ENCODE assay signal across 9 cellular contexts in the genomic region with DNA sequence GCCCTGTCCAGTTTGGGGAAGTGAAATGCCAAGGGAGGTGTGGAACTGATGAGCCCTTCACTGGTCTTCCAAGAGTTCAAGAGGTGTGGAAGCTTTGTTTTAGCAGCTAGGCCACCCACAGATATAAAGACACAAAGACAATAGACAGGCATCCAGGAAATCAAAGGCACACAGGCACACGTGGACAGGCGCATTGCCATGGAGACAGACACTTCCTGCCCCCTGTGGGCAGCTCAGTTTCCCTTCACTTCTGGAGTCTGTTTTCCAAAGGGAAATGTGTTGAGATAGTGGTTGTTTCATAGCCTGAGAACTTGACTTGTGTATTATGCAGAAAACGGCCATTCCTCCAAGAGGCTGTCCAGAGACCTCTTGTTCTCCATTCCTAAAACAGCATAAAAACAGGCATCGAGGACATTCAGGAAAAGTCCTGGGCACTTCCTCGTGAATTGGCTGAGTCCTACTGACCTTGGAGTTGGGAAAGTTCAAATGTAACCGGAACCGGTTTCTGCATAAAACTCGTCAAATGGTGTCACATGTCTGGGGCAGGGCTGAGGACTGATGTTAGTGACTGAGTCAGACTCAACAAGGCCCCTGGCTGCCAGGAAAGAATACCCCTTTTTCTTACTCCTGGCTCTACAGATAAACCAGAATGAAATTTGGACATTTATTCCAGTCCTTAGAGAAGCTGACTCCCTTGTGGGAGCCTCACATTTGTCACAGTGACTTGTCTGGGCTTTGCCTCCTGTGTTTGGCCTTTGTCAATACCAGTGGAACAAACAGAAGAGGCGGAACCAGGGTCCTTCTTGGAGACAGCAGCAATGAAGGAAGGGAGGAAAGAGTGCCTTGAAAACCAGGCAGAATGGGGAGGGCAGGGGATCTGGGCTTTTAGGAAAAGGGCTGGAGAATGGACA. TPM values are rescaled to one million over a fixed set of nuclear protein-coding genes. Genes with fewer than 3 reads are reported as not detected.
A peak's percentile ranks its signal among the peaks of the same experiment; 100 is the strongest.
DNase-seq lines count a peak whose midpoint lies in the region; ATAC-seq, FAIRE-seq and TF ChIP-seq lines count a peak whose summit lies in the region.
"Had no signal": no experiment of that assay in that cellular context is flagged by ENCODE, and none has a peak within 500 bp of the region (broad histone marks: within the 10 kb centered on the region; RNA-seq: fewer than 3 reads in every experiment).

No MANE protein-coding gene starts in this region.

- no peaks in the 10 kb centered on the region for H3K36me3 Mint-ChIP-seq in activated CD4-positive, alpha-beta T cell treated with anti-CD3 and anti-CD28 coated beads for 36 hours (ENCODE audit: low read depth)

- no peak overlapping the region for H3K4me3 Mint-ChIP-seq in activated CD4-positive, alpha-beta T cell treated with anti-CD3 and anti-CD28 coated beads for 36 hours
- H3K4me3 Mint-ChIP-seq: activated naive CD4-positive, alpha-beta T cell treated with anti-CD3 and anti-CD28 coated beads, Interleukin-2, amount 50 U/mL, for 24 hours had no signal

- intact Hi-C loops in activated CD4-positive, alpha-beta T cell treated with anti-CD3 and anti-CD28 coated beads for 36 hours (cut with DNase I, micrococcal nuclease), result loop anchor here in 1 of 2 experiments (10.0 kb wide), 1 partner anchor 234 kb away; no protein-coding TSS in a partner anchor

- peak overlapping the region in 3 of 4 donors; percentile 13 to 72 (median 63) for H3K27ac ChIP-seq in tibial nerve

- H3K4me1 ChIP-seq in tibial nerve, result peaks cover 0 to 54% (median 13%) of the 10 kb centered on the region in 4 donors

- peaks cover 10% of the 10 kb centered on the region for H3K27me3 Mint-ChIP-seq in activated CD4-positive, alpha-beta T cell treated with anti-CD3 and anti-CD28 coated beads for 36 hours

- H3K9me3 ChIP-seq in tibial nerve, result no peaks in the 10 kb centered on the region

- CTCF ChIA-PET in activated CD4-positive, alpha-beta T cell treated with anti-CD3 and anti-CD28 coated beads for 36 hours (lab: Charles Lee), result interaction anchor here (0.7 to 1.5 kb wide), 4 partner anchors 9 to 217 kb away, joined by 3 to 4 read pairs (median 3); no protein-coding TSS in a partner anchor

- TF ChIP-seq EP300 in tibial nerve (IDR thresholded peaks at IDR 0.05), result peak in 1 of 2 donors; percentile 18

- TF ChIP-seq CTCF in bronchial epithelial cell (IDR thresholded peaks at IDR 0.05; ENCODE audit: insufficient read depth, low read length, severe bottlenecking) (no peak), tibial nerve (IDR thresholded peaks at IDR 0.05) (no peak), GM20000 (IDR thresholded peaks at IDR 0.05; ENCODE audit: extremely low read depth, missing control alignments) (no peak)

- peak; percentile 23 for FAIRE-seq in bronchial epithelial cell (lab: Jason Lieb, UNC)

- H3K4me3 ChIP-seq in bronchial epithelial cell (ENCODE audit: low read depth, low read length) (no peak overlapping the region), tibial nerve (no peak overlapping the region)

- H3K9me3 Mint-ChIP-seq in activated CD4-positive, alpha-beta T cell treated with anti-CD3 and anti-CD28 coated beads for 36 hours (ENCODE audit: low read depth), result no peaks in the 10 kb centered on the region
- H3K9me3 Mint-ChIP-seq: activated naive CD4-positive, alpha-beta T cell treated with anti-CD3 and anti-CD28 coated beads, Interleukin-2, amount 50 U/mL, for 24 hours had no signal

- POLR2A ChIA-PET in activated CD4-positive, alpha-beta T cell treated with anti-CD3 and anti-CD28 coated beads for 36 hours (lab: Charles Lee), result no interaction called here

- H3K27me3 ChIP-seq in bronchial epithelial cell (ENCODE audit: control insufficient read depth, insufficient read depth, low read length) (no peaks in the 10 kb centered on the region), tibial nerve (no peaks in the 10 kb centered on the region)

- H3K4me1 Mint-ChIP-seq in activated CD4-positive, alpha-beta T cell treated with anti-CD3 and anti-CD28 coated beads for 36 hours, result peaks cover 10% of the 10 kb centered on the region

- no peak for TF ChIP-seq POLR2A in tibial nerve (IDR thresholded peaks at IDR 0.05)

- H3K36me3 ChIP-seq in bronchial epithelial cell (ENCODE audit: control insufficient read depth, insufficient read depth, low read length) (no peaks in the 10 kb centered on the region), tibial nerve (no peaks in the 10 kb centered on the region)

- ATAC-seq in activated CD4-positive, alpha-beta T cell treated with anti-CD3 and anti-CD28 coated beads for 36 hours, result peak; percentile 37
- ATAC-seq in left lobe of liver, result peak; percentile 37
- no peak for ATAC-seq in GM19463 (IDR thresholded peaks at IDR 0.05; ENCODE audit: unreplicated experiment)

- H3K27ac Mint-ChIP-seq in activated CD4-positive, alpha-beta T cell treated with anti-CD3 and anti-CD28 coated beads for 36 hours, result no peak overlapping the region
- H3K27ac Mint-ChIP-seq: activated naive CD4-positive, alpha-beta T cell treated with anti-CD3 and anti-CD28 coated beads, Interleukin-2, amount 50 U/mL, for 24 hours had no signal

- WGBS in tibial nerve, 2 donors, result 33 to 37% methylated on average over 9 of the region's 9 CpGs

- peak; percentile 31 for DNase-seq in activated CD4-positive, alpha-beta T cell treated with anti-CD3 and anti-CD28 coated beads for 36 hours
- DNase-seq in activated CD4-positive, alpha-beta T cell treated with anti-CD3 and anti-CD28 coated beads for 1 hour, result no peak
- DNase-seq in bronchial epithelial cell (ENCODE audit: low read depth) (peak; percentile 40), left lobe of liver (ENCODE audit: low spot score) (peak; percentile 54), tibial nerve (ENCODE audit: low spot score in 2 of 2) (no peak), GM20000 (ENCODE audit: low spot score) (no peak), NCI-H2107 (lab: John Stamatoyannopoulos, UW) (no peak)

RNA-seq across cellular contexts. Expression of a gene that starts 1.3 kb away (rescaled TPM):
- total RNA-seq in activated CD4-positive, alpha-beta T cell treated with anti-CD3 and anti-CD28 coated beads for 36 hours, result under 1 TPM; 0.05 TPM
- 0.26 TPM in 2 replicates for total RNA-seq in bronchial epithelial cell
- total RNA-seq in left lobe of liver, result 2.7 TPM
- total RNA-seq in tibial nerve, result 1 to 10 TPM; 2.4 to 7.1 (median 4.7) TPM

Comparison
In these comparisons a context has a peak if more than half of its experiments do, and no peak if none do; other contexts are left out.
1. DNase-seq: peak in activated CD4-positive, alpha-beta T cell treated with anti-CD3 and anti-CD28 coated beads for 36 hours (single experiment), bronchial epithelial cell (single experiment) and left lobe of liver (single experiment); none in activated CD4-positive, alpha-beta T cell treated with anti-CD3 and anti-CD28 coated beads for 1 hour (single experiment), tibial nerve (0 of 2), GM20000 (single experiment) and NCI-H2107 (single experiment).